In genomic region chr1:206029484-206029883, GRCh38 we compare ENCODE assay signal across 14 cellular contexts. TPM values are rescaled to one million over a fixed set of nuclear protein-coding genes. Genes with fewer than 3 reads are reported as not detected.
A peak's percentile ranks its signal among the peaks of the same experiment; 100 is the strongest.
DNase-seq lines count a peak whose midpoint lies in the region; TF ChIP-seq lines count a peak whose summit lies in the region.
"Had no signal": no experiment of that assay in that cellular context is flagged by ENCODE, and none has a peak within 500 bp of the region (broad histone marks: within the 10 kb centered on the region; RNA-seq: fewer than 3 reads in every experiment).

No MANE protein-coding gene starts in this region.

- peaks cover 7% of the 10 kb centered on the region for H3K4me1 Mint-ChIP-seq in progenitor cell of endocrine pancreas (ENCODE audit: low read depth)

- no peaks in the 10 kb centered on the region for H3K9me3 ChIP-seq in testis
- H3K9me3 ChIP-seq in Peyer's patch = no peaks in the 10 kb centered on the region

- H3K27ac ChIP-seq in testis = no peak overlapping the region
- H3K27ac ChIP-seq in Peyer's patch = no peak overlapping the region

- peaks cover 10% of the 10 kb centered on the region for H3K4me1 ChIP-seq in testis
- peaks cover 0 to 10% (median 0%) of the 10 kb centered on the region in 4 donors for H3K4me1 ChIP-seq in Peyer's patch

- H3K36me3 ChIP-seq in testis (ENCODE audit: low read depth, missing control alignments) (no peaks in the 10 kb centered on the region), Peyer's patch (no peaks in the 10 kb centered on the region)

- 29 to 31% methylated on average over 4 of the region's 4 CpGs for WGBS in testis, 2 donors

- TF ChIP-seq CTCF in cardiac fibroblast (IDR thresholded peaks at IDR 0.05; ENCODE audit: low read depth, low read length) = no peak
- no peak for TF ChIP-seq CTCF in testis (IDR thresholded peaks at IDR 0.05)
- TF ChIP-seq CTCF in Peyer's patch (IDR thresholded peaks at IDR 0.05) = no peak
- TF ChIP-seq CTCF in progenitor cell of endocrine pancreas (IDR thresholded peaks at IDR 0.05; ENCODE audit: unreplicated experiment) = no peak

- H3K4me3 ChIP-seq in cardiac fibroblast (replicated peaks in 1 of 2; ENCODE audit: low read depth in 2 of 2, low read length in 2 of 2) = no peak overlapping the region
- H3K4me3 ChIP-seq in testis = no peak overlapping the region
- no peak overlapping the region for H3K4me3 ChIP-seq in Peyer's patch

- H3K9me3 Mint-ChIP-seq in progenitor cell of endocrine pancreas (ENCODE audit: low read depth) = peaks cover 3% of the 10 kb centered on the region
- H3K9me3 Mint-ChIP-seq: activated CD4-positive, alpha-beta memory T cell treated with anti-CD3 and anti-CD28 coated beads for 36 hours; CD4-positive, CD25-positive, alpha-beta regulatory T cell had no signal

- intact Hi-C loops in testis (cut with DNase I; ENCODE audit: low total_unique reads) = no loop called here

- H3K27ac Mint-ChIP-seq in progenitor cell of endocrine pancreas = no peak overlapping the region
- H3K27ac Mint-ChIP-seq: activated CD4-positive, alpha-beta memory T cell treated with anti-CD3 and anti-CD28 coated beads for 36 hours; CD4-positive, CD25-positive, alpha-beta regulatory T cell had no signal

- no peaks in the 10 kb centered on the region for H3K36me3 Mint-ChIP-seq in progenitor cell of endocrine pancreas (ENCODE audit: insufficient read depth)
- H3K36me3 Mint-ChIP-seq: activated CD4-positive, alpha-beta memory T cell treated with anti-CD3 and anti-CD28 coated beads for 36 hours; CD4-positive, CD25-positive, alpha-beta regulatory T cell had no signal

- H3K4me3 Mint-ChIP-seq in progenitor cell of endocrine pancreas (ENCODE audit: low read depth) = no peak overlapping the region
- H3K4me3 Mint-ChIP-seq: activated CD4-positive, alpha-beta memory T cell treated with anti-CD3 and anti-CD28 coated beads for 36 hours; CD4-positive, CD25-positive, alpha-beta regulatory T cell had no signal

- H3K27me3 ChIP-seq in testis (no peaks in the 10 kb centered on the region), Peyer's patch (no peaks in the 10 kb centered on the region)

- H3K27me3 Mint-ChIP-seq in progenitor cell of endocrine pancreas = peaks cover 37% of the 10 kb centered on the region

- DNase-seq in LHCN-M2 (ENCODE audit: low read depth) = peak; percentile 21
- peak; percentile 66 to 74 for DNase-seq in cardiac fibroblast (ENCODE audit: low read depth in 2 of 2)
- peak; percentile 33 for DNase-seq in kidney glomerular epithelial cell (lab: John Stamatoyannopoulos, UW)
- peak; percentile 63 for DNase-seq in testis
- DNase-seq in Peyer's patch = no peak
- DNase-seq in NCI-H69 (lab: John Stamatoyannopoulos, UW) = no peak
- DNase-seq in progenitor cell of endocrine pancreas (ENCODE audit: low spot score, unreplicated experiment) = no peak
- DNase-seq: activated CD4-positive, alpha-beta memory T cell treated with anti-CD3 and anti-CD28 coated beads for 36 hours; activated gamma-delta T cell treated with Interleukin-2 at 50 U/mL for 16 hours; CD4-positive, CD25-positive, alpha-beta regulatory T cell; stimulated activated CD4-positive, alpha-beta T cell treated with anti-CD3 and anti-CD28 coated beads, Interleukin-4, amount 100 ng/mL, for 1 hour; stimulated activated naive CD4-positive, alpha-beta T cell had no signal

- TF ChIP-seq POLR2A in testis (IDR thresholded peaks at IDR 0.05) = no peak
- TF ChIP-seq POLR2A in Peyer's patch (IDR thresholded peaks at IDR 0.05) = no peak

RNA-seq across cellular contexts. Expression of gene CTSE, which starts 5.8 kb away (rescaled TPM):
- not detected in 2 replicates for total RNA-seq in LHCN-M2 (2014; rRNA removed)
- polyA plus RNA-seq in LHCN-M2 (2012) = not detected
- under 1 TPM in 1 of 2 donors, not detected in 1; 0.16 TPM for total RNA-seq in testis
- 0.98 TPM for polyA plus RNA-seq in testis (ENCODE audit: insufficient read depth, low read depth, low replicate concordance)
- 1 to 10 TPM in 3 of 4 donors, not detected in 1; 3.6 to 8.1 (median 3.6) TPM for total RNA-seq in Peyer's patch
- 5.6 and 8.4 TPM in 2 replicates for total RNA-seq in progenitor cell of endocrine pancreas
- total RNA-seq: activated CD4-positive, alpha-beta memory T cell treated with anti-CD3 and anti-CD28 coated beads for 36 hours; CD4-positive, CD25-positive, alpha-beta regulatory T cell; H1 had no signal
- polyA plus RNA-seq: CD4-positive, CD25-positive, alpha-beta regulatory T cell had no signal

RNA-seq across cellular contexts. Expression of gene RHEX, which starts 23.5 kb away (rescaled TPM):
- total RNA-seq in LHCN-M2 (2014; rRNA removed) (not detected in 2 replicates), testis (1 to 10 TPM; 2.4 to 3.0 TPM), Peyer's patch (10 to 100 TPM in 1 of 4 donors, 1 to 10 TPM in 3; 1.1 to 28.1 (median 3.5) TPM), progenitor cell of endocrine pancreas (not detected in 2 replicates)
- not detected for polyA plus RNA-seq in LHCN-M2 (2012)
- 2.9 TPM for polyA plus RNA-seq in testis (ENCODE audit: insufficient read depth, low read depth, low replicate concordance)
- total RNA-seq: activated CD4-positive, alpha-beta memory T cell treated with anti-CD3 and anti-CD28 coated beads for 36 hours; CD4-positive, CD25-positive, alpha-beta regulatory T cell; H1; pulmonary artery endothelial cell had no signal
- polyA plus RNA-seq: CD4-positive, CD25-positive, alpha-beta regulatory T cell; H1 had no signal

RNA-seq across cellular contexts. Expression of gene RAB7B, which starts 26.3 kb away (rescaled TPM):
- total RNA-seq in LHCN-M2 (2014; rRNA removed) (3.4 and 3.9 TPM in 2 replicates), testis (1 to 10 TPM; 1.7 to 8.4 TPM), Peyer's patch (under 1 TPM in 3 of 4 donors, not detected in 1; 0.35 to 0.47 (median 0.40) TPM), progenitor cell of endocrine pancreas (0.13 TPM in 1 of 2 replicates, not detected in the other)
- 5.8 TPM for polyA plus RNA-seq in LHCN-M2 (2012)
- polyA plus RNA-seq in testis (ENCODE audit: insufficient read depth, low read depth, low replicate concordance) = 6.2 TPM
- total RNA-seq: activated CD4-positive, alpha-beta memory T cell treated with anti-CD3 and anti-CD28 coated beads for 36 hours; CD4-positive, CD25-positive, alpha-beta regulatory T cell; H1 had no signal
- polyA plus RNA-seq: CD4-positive, CD25-positive, alpha-beta regulatory T cell had no signal

Comparison
In these comparisons a context has a peak if more than half of its experiments do, and no peak if none do; other contexts are left out.
1. DNase-seq: peak in LHCN-M2 (single experiment), cardiac fibroblast (2 of 2), kidney glomerular epithelial cell (single experiment) and testis (single experiment); none in Peyer's patch (0 of 3), NCI-H69 (single experiment) and progenitor cell of endocrine pancreas (single experiment).